ENCODE assay signal across 16 cellular contexts in genomic region chr7:125648543-125648942, GRCh38.
DNase-seq lines count a peak whose midpoint lies in the region; ATAC-seq, FAIRE-seq and TF ChIP-seq lines count a peak whose summit lies in the region.
"Had no signal": no experiment of that assay in that cellular context is flagged by ENCODE, and none has a peak within 500 bp of the region (broad histone marks: within the 10 kb centered on the region; RNA-seq: fewer than 3 reads in every experiment).

No MANE protein-coding gene starts in this region.

- no peak overlapping the region for H3K4me2 ChIP-seq in PC-3 (ENCODE audit: low read length)
- H3K4me2 ChIP-seq: A549 had no signal

- no peaks in the 10 kb centered on the region for H3F3A ChIP-seq in PC-3 (ENCODE audit: low read length, unreplicated experiment)

- CTCF ChIA-PET in Calu3 (lab: Charles Lee) (no interaction called here), PC-3 (lab: Charles Lee) (no interaction called here)

- H3K4me3 ChIP-seq in PC-3 (ENCODE audit: low read length), result no peak overlapping the region
- no peak overlapping the region for H3K4me3 ChIP-seq in bronchial epithelial cell (ENCODE audit: low read depth, low read length)
- H3K4me3 ChIP-seq: A549, GM12878, HAP-1 had no signal

- no peaks in the 10 kb centered on the region for H3K9me3 ChIP-seq in PC-3 (ENCODE audit: low read length)
- H3K9me3 ChIP-seq: A549, HAP-1 had no signal

- H3K9me3 Mint-ChIP-seq in Calu3 (ENCODE audit: low read depth, unreplicated experiment) (no peaks in the 10 kb centered on the region), progenitor cell of endocrine pancreas (ENCODE audit: low read depth) (no peaks in the 10 kb centered on the region)

- H3K36me3 Mint-ChIP-seq in Calu3 (ENCODE audit: insufficient read depth, unreplicated experiment), result no peaks in the 10 kb centered on the region
- H3K36me3 Mint-ChIP-seq in progenitor cell of endocrine pancreas (ENCODE audit: insufficient read depth), result no peaks in the 10 kb centered on the region
- H3K36me3 Mint-ChIP-seq: CD14-positive monocyte; CD4-positive, alpha-beta memory T cell had no signal

- H3K9me2 ChIP-seq in PC-3 (replicated peaks; ENCODE audit: low read length), result no peaks in the 10 kb centered on the region

- no peak overlapping the region for H3K9ac ChIP-seq in PC-3 (ENCODE audit: low read length)

- no peaks in the 10 kb centered on the region for H3K4me1 ChIP-seq in PC-3 (ENCODE audit: insufficient read depth, low read length)
- H3K4me1 ChIP-seq: A549 had no signal

- no peaks in the 10 kb centered on the region for H3K79me2 ChIP-seq in PC-3 (ENCODE audit: low read length)

- peaks cover 17% of the 10 kb centered on the region for H3K4me1 Mint-ChIP-seq in Calu3 (ENCODE audit: low read depth, unreplicated experiment)
- peaks cover 21% of the 10 kb centered on the region for H3K4me1 Mint-ChIP-seq in progenitor cell of endocrine pancreas (ENCODE audit: low read depth)
- H3K4me1 Mint-ChIP-seq: CD14-positive monocyte; CD4-positive, alpha-beta memory T cell had no signal

- POLR2A ChIA-PET in PC-3 (lab: Charles Lee; ENCODE audit: unreplicated experiment), result interaction anchor here (0.5 kb wide), 1 partner anchor 519 kb away, joined by 4 read pairs; no protein-coding TSS in a partner anchor

- H3K27ac Mint-ChIP-seq in Calu3 (ENCODE audit: unreplicated experiment) (no peak overlapping the region), progenitor cell of endocrine pancreas (peak overlapping the region; percentile 51)
- H3K27ac Mint-ChIP-seq: CD14-positive monocyte; CD4-positive, alpha-beta memory T cell had no signal

- H3K27me3 ChIP-seq in PC-3 (ENCODE audit: low read length) (no peaks in the 10 kb centered on the region), bronchial epithelial cell (ENCODE audit: control insufficient read depth, insufficient read depth, low read length) (no peaks in the 10 kb centered on the region)

- intact Hi-C loops in Calu3 (cut with micrococcal nuclease; ENCODE audit: unreplicated experiment), result no loop called here
- intact Hi-C loops in PC-3 (cut with micrococcal nuclease), result no loop called here
- intact Hi-C loops in posterior cingulate gyrus (cut with DNase I), result no loop called here

- ATAC-seq in PC-3, result peak; percentile 70
- no peak for ATAC-seq in esophagus mucosa
- no peak for ATAC-seq in HG03469 (IDR thresholded peaks at IDR 0.05; ENCODE audit: unreplicated experiment)
- ATAC-seq: A549, GM12878 had no signal

- BruUV-seq in Calu3 (replicated peaks; lab: Mats Ljungman, UMichigan), result no TSS peak
- BruUV-seq in PC-3 (replicated peaks; lab: Mats Ljungman, UMichigan), result no TSS peak

- H3K27ac ChIP-seq in PC-3 (ENCODE audit: low read length), result no peak overlapping the region
- H3K27ac ChIP-seq: A549, HL-60 had no signal

- H3K36me3 ChIP-seq in PC-3 (ENCODE audit: low read depth, low read length) (no peaks in the 10 kb centered on the region), bronchial epithelial cell (ENCODE audit: control insufficient read depth, insufficient read depth, low read length) (no peaks in the 10 kb centered on the region)
- H3K36me3 ChIP-seq: HAP-1 had no signal

- DNase-seq in Calu3 (no peak), PC-3 (peak; percentile 8), bronchial epithelial cell (ENCODE audit: low read depth) (peak; percentile 18), progenitor cell of endocrine pancreas (ENCODE audit: low spot score, unreplicated experiment) (no peak), posterior cingulate gyrus (no peak)
- DNase-seq: AML-193; CD4-positive, alpha-beta memory T cell; DMS79 treated with DMSO at 0.1 percent for 48 hours; GF-D8 had no signal

- H3K27me3 Mint-ChIP-seq in Calu3 (ENCODE audit: unreplicated experiment) (no peaks in the 10 kb centered on the region), progenitor cell of endocrine pancreas (no peaks in the 10 kb centered on the region)
- H3K27me3 Mint-ChIP-seq: CD4-positive, alpha-beta memory T cell had no signal

- no peak for FAIRE-seq in bronchial epithelial cell (lab: Jason Lieb, UNC)
- FAIRE-seq: A549 had no signal

- H2AFZ ChIP-seq in PC-3 (ENCODE audit: low read length), result no peak overlapping the region

- H3K4me3 Mint-ChIP-seq in Calu3 (ENCODE audit: low read depth, unreplicated experiment) (peak overlapping the region; percentile 12), progenitor cell of endocrine pancreas (ENCODE audit: low read depth) (no peak overlapping the region)
- H3K4me3 Mint-ChIP-seq: CD14-positive monocyte; CD4-positive, alpha-beta memory T cell had no signal

- no peaks in the 10 kb centered on the region for H4K20me1 ChIP-seq in PC-3 (ENCODE audit: low read length)

- no peak for TF ChIP-seq CTCF in Calu3 (IDR thresholded peaks at IDR 0.05; ENCODE audit: unreplicated experiment)
- no peak for TF ChIP-seq CTCF in PC-3 (conservative IDR thresholded peaks at IDR 0.05; ENCODE audit: low read depth, low read length)
- no peak for TF ChIP-seq CTCF in bronchial epithelial cell (IDR thresholded peaks at IDR 0.05; ENCODE audit: insufficient read depth, low read length, severe bottlenecking)
- TF ChIP-seq CTCF in progenitor cell of endocrine pancreas (IDR thresholded peaks at IDR 0.05; ENCODE audit: unreplicated experiment), result no peak

Comparison
In these comparisons a context has a peak if more than half of its experiments do, and no peak if none do; other contexts are left out.
1. DNase-seq: peak in PC-3 (single experiment) and bronchial epithelial cell (single experiment); none in Calu3 (single experiment), progenitor cell of endocrine pancreas (single experiment) and posterior cingulate gyrus (0 of 10).